26 cellular contexts compared by ENCODE assay signal in genomic region chr12:68013181-68013580, GRCh38. TPM values are rescaled to one million over a fixed set of nuclear protein-coding genes. Genes with fewer than 3 reads are reported as not detected.
"Had no signal": no experiment of that assay in that cellular context is flagged by ENCODE, and none has a peak within 500 bp of the region (broad histone marks: within the 10 kb centered on the region; RNA-seq: fewer than 3 reads in every experiment).

No MANE protein-coding gene starts in this region.

- ATAC-seq: activated CD8-positive, alpha-beta T cell treated with anti-CD3 and anti-CD28 coated beads for 36 hours; activated T-cell treated with anti-CD3 and anti-CD28 coated beads, Interleukin-2, amount 50 U/mL, for 4 hours; activated T-helper 17 cell treated with anti-CD3 and anti-CD28 coated beads, Interleukin-2, amount 50 U/mL, for 72 hours; foreskin keratinocyte; heart left ventricle; natural killer cell treated with Interleukin-12 subunit alpha and Interleukin-12 subunit beta and Interleukin-15 and Interleukin-18, amount 100 ng/mL, for 72 hours had no signal

- H3K9me3 Mint-ChIP-seq: activated B cell treated with CpG ODN at 0.5 μM for 24 hours; activated CD8-positive, alpha-beta T cell treated with anti-CD3 and anti-CD28 coated beads for 36 hours; activated T-cell treated with anti-CD3 and anti-CD28 coated beads, Interleukin-2, amount 50 U/mL, for 4 hours; activated T-helper 17 cell treated with anti-CD3 and anti-CD28 coated beads, Interleukin-2, amount 50 U/mL, for 72 hours; immature natural killer cell; natural killer cell treated with Interleukin-12 subunit alpha and Interleukin-12 subunit beta and Interleukin-15 and Interleukin-18, amount 100 ng/mL, for 72 hours had no signal

- DNase-seq: activated B cell treated with CpG ODN at 0.5 μM for 24 hours; activated CD4-positive, alpha-beta T cell treated with anti-CD3 and anti-CD28 coated beads, Interleukin-2, amount 50 U/mL, for 1 hour; activated CD8-positive, alpha-beta T cell treated with anti-CD3 and anti-CD28 coated beads for 36 hours; activated gamma-delta T cell treated with Interleukin-2 at 50 U/mL for 16 hours; activated naive CD4-positive, alpha-beta T cell treated with anti-CD3 and anti-CD28 coated beads, Interleukin-2, amount 50 U/mL, for 16 hours; activated T-cell treated with anti-CD3 and anti-CD28 coated beads, Interleukin-2, amount 50 U/mL, for 4 hours; amygdala; caudate nucleus; cortex of kidney; foreskin keratinocyte; heart left ventricle; hypothalamus; immature natural killer cell; kidney; midbrain; stimulated activated CD4-positive, alpha-beta T cell treated with anti-CD3 and anti-CD28 coated beads, Interleukin-15, amount 100 ng/mL, for 24 hours; stimulated activated CD4-positive, alpha-beta T cell treated with anti-CD3 and anti-CD28 coated beads, Interleukin-2, amount 100 ng/mL, for 24 hours; stimulated activated naive CD4-positive, alpha-beta T cell treated with Interleukin-2 at 50 U/mL for 16 hours; T-helper 2 cell; transverse colon had no signal

- H3K27ac Mint-ChIP-seq: activated CD8-positive, alpha-beta T cell treated with anti-CD3 and anti-CD28 coated beads for 36 hours; activated T-helper 17 cell treated with anti-CD3 and anti-CD28 coated beads, Interleukin-2, amount 50 U/mL, for 72 hours; immature natural killer cell had no signal

- H3K27me3 ChIP-seq: esophagus muscularis mucosa, heart left ventricle, right atrium auricular region, transverse colon had no signal

- H3K9me3 ChIP-seq: esophagus muscularis mucosa, heart left ventricle, right atrium auricular region, transverse colon had no signal

- H3K36me3 ChIP-seq: esophagus muscularis mucosa, heart left ventricle, right atrium auricular region, transverse colon had no signal

- H3K27me3 Mint-ChIP-seq: activated B cell treated with CpG ODN at 0.5 μM for 24 hours; activated CD8-positive, alpha-beta T cell treated with anti-CD3 and anti-CD28 coated beads for 36 hours; activated T-helper 17 cell treated with anti-CD3 and anti-CD28 coated beads, Interleukin-2, amount 50 U/mL, for 72 hours; natural killer cell treated with Interleukin-12 subunit alpha and Interleukin-12 subunit beta and Interleukin-15 and Interleukin-18, amount 100 ng/mL, for 72 hours had no signal

- H3K4me1 Mint-ChIP-seq: activated T-helper 17 cell treated with anti-CD3 and anti-CD28 coated beads, Interleukin-2, amount 50 U/mL, for 72 hours had no signal

- H3K4me1 ChIP-seq: esophagus muscularis mucosa, foreskin keratinocyte, right atrium auricular region, transverse colon had no signal

- H3K4me3 Mint-ChIP-seq: activated CD8-positive, alpha-beta T cell treated with anti-CD3 and anti-CD28 coated beads for 36 hours; activated T-cell treated with anti-CD3 and anti-CD28 coated beads, Interleukin-2, amount 50 U/mL, for 4 hours; activated T-helper 17 cell treated with anti-CD3 and anti-CD28 coated beads, Interleukin-2, amount 50 U/mL, for 72 hours; immature natural killer cell; natural killer cell treated with Interleukin-12 subunit alpha and Interleukin-12 subunit beta and Interleukin-15 and Interleukin-18, amount 100 ng/mL, for 72 hours had no signal

- H3K27ac ChIP-seq: esophagus muscularis mucosa, foreskin keratinocyte, heart left ventricle, right atrium auricular region, transverse colon had no signal

- H3K4me3 ChIP-seq: esophagus muscularis mucosa, heart left ventricle, right atrium auricular region, transverse colon had no signal

RNA-seq across cellular contexts. Expression of gene IFNG-AS1, which starts 23.9 kb away (rescaled TPM):
- total RNA-seq: activated T-helper 17 cell treated with anti-CD3 and anti-CD28 coated beads, Interleukin-2, amount 50 U/mL, for 72 hours; esophagus muscularis mucosa; foreskin keratinocyte; pulmonary artery endothelial cell; temporal lobe had no signal
- polyA plus RNA-seq: foreskin keratinocyte had no signal
